In the genomic region with DNA sequence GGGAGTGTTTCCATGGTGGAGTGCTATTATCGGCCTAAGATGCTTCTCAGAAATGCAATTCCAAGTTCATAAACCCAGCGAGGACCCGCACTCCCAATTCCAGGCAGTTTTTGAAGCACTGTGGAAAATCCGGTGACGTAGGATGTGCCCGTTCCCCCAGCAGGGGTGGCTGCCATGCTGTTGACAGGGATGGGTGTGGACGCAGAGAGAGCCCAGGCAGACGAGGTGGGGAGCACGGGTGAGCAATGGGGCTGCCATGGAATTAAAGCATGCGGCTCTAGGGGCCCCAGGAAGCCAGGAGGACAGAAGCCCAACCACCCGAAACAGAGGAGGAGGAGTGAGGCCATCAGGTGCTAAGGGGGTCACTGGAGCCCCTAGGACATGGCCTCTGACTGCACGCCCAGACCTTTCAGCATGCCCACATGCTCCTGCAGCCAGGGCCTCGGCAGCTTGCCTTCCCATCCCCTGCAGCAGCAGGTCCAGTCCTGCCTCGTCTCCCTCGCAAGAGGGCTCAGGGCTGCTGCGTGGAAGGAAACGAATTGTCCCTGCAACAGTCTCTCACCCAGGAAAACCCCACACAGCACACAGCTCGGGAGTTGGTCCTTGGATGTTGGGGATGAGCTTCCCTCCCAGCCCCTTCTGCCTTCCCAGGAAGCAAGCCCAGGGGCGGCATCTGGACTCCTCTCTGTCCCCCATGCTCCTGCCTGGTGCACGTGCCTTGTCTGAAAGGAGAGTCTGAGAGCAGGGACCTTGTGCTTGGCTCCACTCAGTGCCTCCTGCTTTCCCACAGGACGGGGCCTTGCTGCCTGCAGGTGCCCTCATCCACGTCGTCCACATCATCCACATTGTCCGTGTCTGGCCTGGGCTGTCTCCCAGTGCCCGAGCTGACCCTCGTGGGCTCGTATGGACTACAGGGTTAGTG, we compare ENCODE assay signal across 19 cellular contexts.
A peak's percentile ranks its signal among the peaks of the same experiment; 100 is the strongest.
DNase-seq lines count a peak whose midpoint lies in the region; ATAC-seq and TF ChIP-seq lines count a peak whose summit lies in the region.
"Had no signal": no experiment of that assay in that cellular context is flagged by ENCODE, and none has a peak within 500 bp of the region (broad histone marks: within the 10 kb centered on the region; RNA-seq: fewer than 3 reads in every experiment).

No MANE protein-coding gene starts in this region.

- H3K9me3 Mint-ChIP-seq in activated CD8-positive, alpha-beta memory T cell treated with anti-CD3 and anti-CD28 coated beads, Interleukin-2, amount 10 ng/mL, durations not matched to agents 7 days and 5 days (ENCODE audit: low read depth) = no peaks in the 10 kb centered on the region

- H3K27ac ChIP-seq in DND-41 (ENCODE audit: low read length) (no peak overlapping the region), layer of hippocampus (ENCODE audit: low read depth, low read length) (peak overlapping the region; percentile 58), tibial artery (no peak overlapping the region), gastroesophageal sphincter (no peak overlapping the region)
- H3K27ac ChIP-seq: lower lobe of right lung, VCaP had no signal

- DNase-seq in activated CD8-positive, alpha-beta memory T cell treated with anti-CD3 and anti-CD28 coated beads, Interleukin-2, amount 10 ng/mL, durations not matched to agents 7 days and 5 days = peak; percentile 32
- DNase-seq in activated CD8-positive, alpha-beta memory T cell treated with anti-CD3 and anti-CD28 coated beads, Interleukin-2, amount 50 U/mL, for 4 hours = no peak
- DNase-seq in DND-41 = no peak
- DNase-seq in tibial artery = peak; percentile 7 to 49
- DNase-seq in SIG-M5 treated with dmso at 0.1 percent for 504 hours (lab: John Stamatoyannopoulos, UW; ENCODE audit: unreplicated experiment) = no peak
- DNase-seq in NCI-H1436 (lab: John Stamatoyannopoulos, UW) = no peak
- DNase-seq: activated CD4-positive, alpha-beta T cell treated with anti-CD3 and anti-CD28 coated beads, Interleukin-2, amount 50 U/mL, for 1 hour; activated gamma-delta T cell treated with Interleukin-2 at 50 U/mL for 16 hours; C1 segment of cervical spinal cord; EL; H7; lower lobe of right lung; NCI-H2029 treated with DMSO at 0.1 percent for 48 hours; NCI-H226; NCI-H774; nephron progenitor cell had no signal

- no peaks in the 10 kb centered on the region for H3K36me3 Mint-ChIP-seq in activated CD8-positive, alpha-beta memory T cell treated with anti-CD3 and anti-CD28 coated beads, Interleukin-2, amount 10 ng/mL, durations not matched to agents 7 days and 5 days

- H3K9ac ChIP-seq in DND-41 (ENCODE audit: low read depth, low read length) = no peak overlapping the region

- 28 to 55% methylated on average over 3 to 6 of the region's 27 CpGs for WGBS in gastroesophageal sphincter (ENCODE audit: low coverage in 1 of 2), 2 donors

- H3K79me2 ChIP-seq in DND-41 (ENCODE audit: insufficient read depth, low read length) = no peaks in the 10 kb centered on the region

- H3K27me3 ChIP-seq in DND-41 (ENCODE audit: insufficient read depth, low read length, poor library complexity) (no peaks in the 10 kb centered on the region), layer of hippocampus (ENCODE audit: control insufficient read depth, insufficient read depth, low read length) (no peaks in the 10 kb centered on the region), tibial artery (no peaks in the 10 kb centered on the region), gastroesophageal sphincter (no peaks in the 10 kb centered on the region)

- no peak overlapping the region for H3K4me2 ChIP-seq in DND-41 (ENCODE audit: insufficient read depth, low read length)

- H3K4me1 Mint-ChIP-seq in activated CD8-positive, alpha-beta memory T cell treated with anti-CD3 and anti-CD28 coated beads, Interleukin-2, amount 10 ng/mL, durations not matched to agents 7 days and 5 days = no peaks in the 10 kb centered on the region

- no peak for ATAC-seq in activated CD8-positive, alpha-beta memory T cell treated with anti-CD3 and anti-CD28 coated beads, Interleukin-2, amount 10 ng/mL, durations not matched to agents 7 days and 5 days
- ATAC-seq in DND-41 (ENCODE audit: insufficient read depth, low read depth) = peak; percentile 29; the same call in 1 of the 3 replicates
- ATAC-seq in gastroesophageal sphincter = no peak

- no peak overlapping the region for H2AFZ ChIP-seq in DND-41 (ENCODE audit: low read depth, low read length)

- H3K27me3 Mint-ChIP-seq in activated CD8-positive, alpha-beta memory T cell treated with anti-CD3 and anti-CD28 coated beads, Interleukin-2, amount 10 ng/mL, durations not matched to agents 7 days and 5 days = peaks cover 5% of the 10 kb centered on the region

- no peak overlapping the region for H3K27ac Mint-ChIP-seq in activated CD8-positive, alpha-beta memory T cell treated with anti-CD3 and anti-CD28 coated beads, Interleukin-2, amount 10 ng/mL, durations not matched to agents 7 days and 5 days
- H3K27ac Mint-ChIP-seq: nephron progenitor cell had no signal

- no peak overlapping the region for H3K4me3 Mint-ChIP-seq in activated CD8-positive, alpha-beta memory T cell treated with anti-CD3 and anti-CD28 coated beads, Interleukin-2, amount 10 ng/mL, durations not matched to agents 7 days and 5 days
- H3K4me3 Mint-ChIP-seq: nephron progenitor cell had no signal

- no peak for TF ChIP-seq EP300 in gastroesophageal sphincter (IDR thresholded peaks at IDR 0.05)

- H3K4me3 ChIP-seq in DND-41 (ENCODE audit: low read depth in 1 of 2, low read length in 2 of 2) (no peak overlapping the region), tibial artery (no peak overlapping the region), gastroesophageal sphincter (no peak overlapping the region)
- H3K4me3 ChIP-seq: lower lobe of right lung had no signal

- H3K4me1 ChIP-seq in DND-41 (ENCODE audit: insufficient read depth, low read length) (peaks cover 11% of the 10 kb centered on the region; the same call in 1 of the 2 replicates), tibial artery (no peaks in the 10 kb centered on the region), gastroesophageal sphincter (peaks cover 0 to 12% (median 4%) of the 10 kb centered on the region in 3 donors)
- H3K4me1 ChIP-seq: lower lobe of right lung had no signal

- H3K9me3 ChIP-seq in DND-41 (ENCODE audit: insufficient read depth, low read length, severe bottlenecking) (no peaks in the 10 kb centered on the region), tibial artery (peaks cover 0 to 7% (median 4%) of the 10 kb centered on the region in 3 donors), gastroesophageal sphincter (no peaks in the 10 kb centered on the region)
- H3K9me3 ChIP-seq: lower lobe of right lung had no signal

- H3K36me3 ChIP-seq in DND-41 (ENCODE audit: insufficient read depth, low read length) (no peaks in the 10 kb centered on the region), tibial artery (no peaks in the 10 kb centered on the region), gastroesophageal sphincter (no peaks in the 10 kb centered on the region)
- H3K36me3 ChIP-seq: lower lobe of right lung had no signal

- TF ChIP-seq POLR2A in gastroesophageal sphincter (IDR thresholded peaks at IDR 0.05) = no peak

- no peaks in the 10 kb centered on the region for H4K20me1 ChIP-seq in DND-41 (ENCODE audit: insufficient read depth, low read length)

- intact Hi-C loops in tibial artery (cut with DNase I; ENCODE audit: low total_unique reads) = no loop called here

- CTCF ChIA-PET in activated CD8-positive, alpha-beta memory T cell treated with anti-CD3 and anti-CD28 coated beads, Interleukin-2, amount 10 ng/mL, durations not matched to agents 7 days and 5 days (lab: Charles Lee) = no interaction called here

- TF ChIP-seq CTCF in DND-41 (IDR thresholded peaks at IDR 0.05; ENCODE audit: borderline replicate concordance, extremely low read depth, low read length, poor library complexity, severe bottlenecking) (no peak), tibial artery (IDR thresholded peaks at IDR 0.05) (no peak), gastroesophageal sphincter (IDR thresholded peaks at IDR 0.05) (no peak)

Comparison
In these comparisons a context has a peak if more than half of its experiments do, and no peak if none do; other contexts are left out.
1. DNase-seq: peak in activated CD8-positive, alpha-beta memory T cell treated with anti-CD3 and anti-CD28 coated beads, Interleukin-2, amount 10 ng/mL, durations not matched to agents 7 days and 5 days (single experiment) and tibial artery (2 of 2); none in activated CD8-positive, alpha-beta memory T cell treated with anti-CD3 and anti-CD28 coated beads, Interleukin-2, amount 50 U/mL, for 4 hours (single experiment), DND-41 (single experiment), SIG-M5 treated with dmso at 0.1 percent for 504 hours (single experiment) and NCI-H1436 (single experiment).